Comparison of ENCODE assay signal across 8 cellular contexts in genomic region chr14:102526144-102526499, GRCh38. TPM values are rescaled to one million over a fixed set of nuclear protein-coding genes. Genes with fewer than 3 reads are reported as not detected.
DNase-seq lines count a peak whose midpoint lies in the region; ATAC-seq, FAIRE-seq and TF ChIP-seq lines count a peak whose summit lies in the region.
"Not testable (repeated sequence)": the region's sequence is repeated elsewhere in the genome, so short reads cannot be mapped to it uniquely, and the experiment has no call there.

No MANE protein-coding gene starts in this region.

- POLR2A ChIA-PET in OCI-LY7 (lab: Charles Lee) (interaction anchor here (0.7 kb wide), 1 partner anchor 72 kb away, joined by 3 read pairs; no protein-coding TSS in a partner anchor), GM12878 (lab: Charles Lee) (interaction anchor here (0.6 to 0.7 kb wide), 3 partner anchors 82 to 757 kb away, joined by 4 to 6 read pairs (median 5); no protein-coding TSS in a partner anchor)
- POLR2A ChIA-PET in naive thymus-derived CD8-positive, alpha-beta T cell (lab: Charles Lee) = not testable (repeated sequence)

- not testable (repeated sequence) for TF ChIP-seq EP300 in GM12878 (IDR thresholded peaks at IDR 0.05; ENCODE audit: borderline replicate concordance in 1 of 2, control insufficient read depth in 1 of 2, low read depth in 2 of 2, low read length in 2 of 2)

- not testable (repeated sequence) for ATAC-seq in GM12878; naive thymus-derived CD8-positive, alpha-beta T cell; stimulated activated effector memory CD8-positive, alpha-beta T cell treated with anti-CD3 and anti-CD28 coated beads, Interleukin-12 subunit alpha, Interleukin-12 subunit beta, amount 100 ng/mL, for 72 hours

- TF ChIP-seq CTCF in OCI-LY7 (conservative IDR thresholded peaks at IDR 0.05; ENCODE audit: low read length); GM12878 (IDR thresholded peaks at IDR 0.05 in 2 of 3, conservative IDR thresholded peaks at IDR 0.05 in 1 of 3; ENCODE audit: control insufficient read depth in 2 of 3, extremely low read depth in 1 of 3, insufficient read depth in 1 of 3, low read depth in 3 of 3, low read length in 3 of 3); fibroblast of lung (conservative IDR thresholded peaks at IDR 0.05 in 1 of 2, IDR thresholded peaks at IDR 0.05 in 1 of 2; ENCODE audit: low read depth in 1 of 2, low read length in 2 of 2): not testable (repeated sequence)

- not testable (repeated sequence) for DNase-seq in GM23248; OCI-LY7 (ENCODE audit: low spot score); activated CD4-positive, alpha-beta T cell treated with anti-CD3 and anti-CD28 coated beads, Interleukin-2, amount 10 ng/mL, durations not matched to agents 24 days and 14 days; GM12878 (ENCODE audit: low read depth, low spot score); fibroblast of lung (ENCODE audit: low read depth in 2 of 2); naive thymus-derived CD8-positive, alpha-beta T cell; stimulated activated effector memory CD8-positive, alpha-beta T cell treated with anti-CD3 and anti-CD28 coated beads, Interleukin-12 subunit alpha, Interleukin-12 subunit beta, amount 100 ng/mL, for 72 hours (ENCODE audit: low spot score in 2 of 2)

- H3K4me1 Mint-ChIP-seq in activated CD4-positive, alpha-beta T cell treated with anti-CD3 and anti-CD28 coated beads, Interleukin-2, amount 10 ng/mL, durations not matched to agents 24 days and 14 days = peaks cover 31% of the 10 kb centered on the region
- H3K4me1 Mint-ChIP-seq in naive thymus-derived CD8-positive, alpha-beta T cell = peaks cover 19 to 40% (median 33%) of the 10 kb centered on the region in 4 donors
- peaks cover 28% of the 10 kb centered on the region for H3K4me1 Mint-ChIP-seq in stimulated activated effector memory CD8-positive, alpha-beta T cell treated with anti-CD3 and anti-CD28 coated beads, Interleukin-12 subunit alpha, Interleukin-12 subunit beta, amount 100 ng/mL, for 72 hours

- not testable (repeated sequence) for H3K9ac ChIP-seq in GM23248; GM12878 (ENCODE audit: control insufficient read depth, insufficient read depth, low read length); fibroblast of lung (ENCODE audit: insufficient read depth, low read length)

- intact Hi-C loops in OCI-LY7 (cut with micrococcal nuclease; ENCODE audit: unreplicated experiment); activated CD4-positive, alpha-beta T cell treated with anti-CD3 and anti-CD28 coated beads, Interleukin-2, amount 10 ng/mL, durations not matched to agents 24 days and 14 days (cut with micrococcal nuclease): not testable (repeated sequence)
- intact Hi-C loops in GM12878 (cut with micrococcal nuclease; ENCODE audit: unreplicated experiment) = loop anchor here (10.0 kb wide), 2 partner anchors 249 to 389 kb away; partner anchors contain the start of gene TRAF3

- CTCF ChIA-PET in OCI-LY7 (lab: Charles Lee; ENCODE audit: unreplicated experiment) = not testable (repeated sequence)
- CTCF ChIA-PET in GM12878 (lab: Yijun Ruan, JAX) = interaction anchor here (2.0 to 2.5 kb wide), 2 partner anchors 69 to 160 kb away, joined by 8 to 23 read pairs; no protein-coding TSS in a partner anchor

- H3K9me3 ChIP-seq in GM23248 (ENCODE audit: low read depth); OCI-LY7 (ENCODE audit: low read length); GM12878 (replicated peaks; ENCODE audit: control insufficient read depth, insufficient read depth, low read length); fibroblast of lung (ENCODE audit: control insufficient read depth, insufficient read depth, low read depth, low read length): not testable (repeated sequence)

- in situ Hi-C loops in GM23248 (cut with MboI); GM12878 (cut with MboI): not testable (repeated sequence)

- BruUV-seq in OCI-LY7 (replicated peaks; lab: Mats Ljungman, UMichigan); GM12878 (replicated peaks; lab: Mats Ljungman, UMichigan): not testable (repeated sequence)

- H3K36me3 Mint-ChIP-seq in activated CD4-positive, alpha-beta T cell treated with anti-CD3 and anti-CD28 coated beads, Interleukin-2, amount 10 ng/mL, durations not matched to agents 24 days and 14 days (ENCODE audit: low read depth); naive thymus-derived CD8-positive, alpha-beta T cell; stimulated activated effector memory CD8-positive, alpha-beta T cell treated with anti-CD3 and anti-CD28 coated beads, Interleukin-12 subunit alpha, Interleukin-12 subunit beta, amount 100 ng/mL, for 72 hours: not testable (repeated sequence)

- FAIRE-seq in GM12878 (lab: Jason Lieb, UNC) = not testable (repeated sequence)

- not testable (repeated sequence) for H3K27me3 ChIP-seq in ACC112 (ENCODE audit: insufficient read depth, low read length); GM23248 (replicated peaks; ENCODE audit: insufficient read depth); GM12878 (replicated peaks in 1 of 2; ENCODE audit: control insufficient read depth in 2 of 2, insufficient read depth in 2 of 2, low read length in 1 of 2); fibroblast of lung (ENCODE audit: control insufficient read depth, insufficient read depth, low read length)

- not testable (repeated sequence) for TF ChIP-seq RAD21 in GM12878 (IDR thresholded peaks at IDR 0.05; ENCODE audit: insufficient read depth, low read depth, low read length)

- 88% methylated on average over 5 of the region's 5 CpGs for WGBS in GM23248 (ENCODE audit: low coverage in 1 of 2, low lambda C conversion rate in 2 of 2, missing lambda C conversion rate in 2 of 2), 2 experiments
- 79% methylated on average over 5 of the region's 5 CpGs for WGBS in GM12878 (ENCODE audit: insufficient coverage, insufficient replicate concordance, low lambda C conversion rate, missing lambda C conversion rate)

- H3K27ac ChIP-seq in ACC112 (ENCODE audit: low read depth, low read length) = peak overlapping the region; percentile 70; the same call in 1 of the 2 replicates
- H3K27ac ChIP-seq in GM23248; OCI-LY7 (ENCODE audit: low read depth, low read length, poor library complexity, severe bottlenecking); GM12878 (ENCODE audit: control insufficient read depth, insufficient read depth): not testable (repeated sequence)
- H3K27ac ChIP-seq in fibroblast of lung (ENCODE audit: insufficient read depth, low read length) = peak overlapping the region; percentile 16

- H3K27ac Mint-ChIP-seq in activated CD4-positive, alpha-beta T cell treated with anti-CD3 and anti-CD28 coated beads, Interleukin-2, amount 10 ng/mL, durations not matched to agents 24 days and 14 days = peak overlapping the region; percentile 93
- H3K27ac Mint-ChIP-seq in naive thymus-derived CD8-positive, alpha-beta T cell = peak overlapping the region in 8 of 10 donors; percentile 55 to 93 (median 87)
- H3K27ac Mint-ChIP-seq in stimulated activated effector memory CD8-positive, alpha-beta T cell treated with anti-CD3 and anti-CD28 coated beads, Interleukin-12 subunit alpha, Interleukin-12 subunit beta, amount 100 ng/mL, for 72 hours = peak overlapping the region; percentile 94

- SMC1A ChIA-PET in GM12878 (lab: Charles Lee; ENCODE audit: uncharacterized antibody, unreplicated experiment) = interaction anchor here (1.1 to 3.5 kb wide), 3 partner anchors 34 to 88 kb away, joined by 3 to 9 read pairs (median 5); no protein-coding TSS in a partner anchor

- not testable (repeated sequence) for H4K20me1 ChIP-seq in GM23248 (ENCODE audit: insufficient read depth); OCI-LY7 (ENCODE audit: insufficient read depth, low read length); GM12878 (ENCODE audit: control insufficient read depth, insufficient read depth); fibroblast of lung (ENCODE audit: control insufficient read depth, extremely low read depth, insufficient read depth, low read length)

- H3K79me2 ChIP-seq in ACC112 (ENCODE audit: control insufficient read depth, insufficient read depth, low read length, unreplicated experiment); GM23248 (ENCODE audit: insufficient read depth); OCI-LY7 (ENCODE audit: insufficient read depth, low read depth, low read length); GM12878 (ENCODE audit: control insufficient read depth, insufficient read depth, low read length); fibroblast of lung (ENCODE audit: control insufficient read depth, insufficient read depth, low read length): not testable (repeated sequence)

- peak overlapping the region; percentile 97 for H2AFZ ChIP-seq in ACC112 (ENCODE audit: low read length, unreplicated experiment)
- peak overlapping the region; percentile 84; the same call in 1 of the 2 replicates for H2AFZ ChIP-seq in GM23248
- H2AFZ ChIP-seq in OCI-LY7 (ENCODE audit: low read length) = peak overlapping the region; percentile 94
- not testable (repeated sequence) for H2AFZ ChIP-seq in GM12878 (ENCODE audit: control insufficient read depth, low read depth, low read length); fibroblast of lung (ENCODE audit: low read length)

- H3K27me3 Mint-ChIP-seq in activated CD4-positive, alpha-beta T cell treated with anti-CD3 and anti-CD28 coated beads, Interleukin-2, amount 10 ng/mL, durations not matched to agents 24 days and 14 days; naive thymus-derived CD8-positive, alpha-beta T cell: not testable (repeated sequence)

- H3K4me1 ChIP-seq in ACC112 (ENCODE audit: control insufficient read depth, insufficient read depth, low read length, unreplicated experiment) = peaks cover 18% of the 10 kb centered on the region
- not testable (repeated sequence) for H3K4me1 ChIP-seq in GM23248 (ENCODE audit: insufficient read depth); GM12878 (ENCODE audit: control insufficient read depth, insufficient read depth, low read length); fibroblast of lung (ENCODE audit: control insufficient read depth, extremely low read depth, insufficient read depth, low read length)
- peaks cover 27% of the 10 kb centered on the region for H3K4me1 ChIP-seq in OCI-LY7 (ENCODE audit: insufficient read depth, low read length, poor library complexity, severe bottlenecking)

- H3K9me3 Mint-ChIP-seq in activated CD4-positive, alpha-beta T cell treated with anti-CD3 and anti-CD28 coated beads, Interleukin-2, amount 10 ng/mL, durations not matched to agents 24 days and 14 days; naive thymus-derived CD8-positive, alpha-beta T cell; stimulated activated effector memory CD8-positive, alpha-beta T cell treated with anti-CD3 and anti-CD28 coated beads, Interleukin-12 subunit alpha, Interleukin-12 subunit beta, amount 100 ng/mL, for 72 hours: not testable (repeated sequence)

- H3K4me2 ChIP-seq in GM23248 (ENCODE audit: unreplicated experiment) = not testable (repeated sequence)
- peak overlapping the region; percentile 84 for H3K4me2 ChIP-seq in OCI-LY7 (ENCODE audit: low read length)
- peak overlapping the region; percentile 74; the same call in 1 of the 2 replicates for H3K4me2 ChIP-seq in GM12878 (ENCODE audit: control insufficient read depth, insufficient read depth)
- peak overlapping the region; percentile 99 for H3K4me2 ChIP-seq in fibroblast of lung (ENCODE audit: extremely low read depth, insufficient read depth, low read length)

- H3K4me3 ChIP-seq in ACC112 (ENCODE audit: low read depth, low read length) (peak overlapping the region; percentile 84; the same call in 1 of the 2 replicates), OCI-LY7 (ENCODE audit: low read depth, low read length, poor library complexity, severe bottlenecking) (peak overlapping the region; percentile 67)
- H3K4me3 ChIP-seq in GM23248; GM12878; fibroblast of lung (replicated peaks in 1 of 4; ENCODE audit: control extremely low read depth in 1 of 4, insufficient read depth in 1 of 4, low read depth in 3 of 4, low read length in 4 of 4): not testable (repeated sequence)

- H3F3A ChIP-seq in GM23248 (ENCODE audit: insufficient read depth) = not testable (repeated sequence)

- RAD21 ChIA-PET in GM12878 (lab: Charles Lee; ENCODE audit: unreplicated experiment) = not testable (repeated sequence)

- not testable (repeated sequence) for TF ChIP-seq POLR2A in GM12878 (IDR thresholded peaks at IDR 0.05; ENCODE audit: low read depth, low read length)

- H3K9me2 ChIP-seq in GM23248 (ENCODE audit: insufficient read depth); OCI-LY7 (ENCODE audit: insufficient read depth, low read length): not testable (repeated sequence)

- not testable (repeated sequence) for H3K36me3 ChIP-seq in ACC112 (ENCODE audit: insufficient read depth, low read length); GM23248 (ENCODE audit: low read depth); OCI-LY7 (ENCODE audit: insufficient read depth, low read length); GM12878 (ENCODE audit: control insufficient read depth in 2 of 2, insufficient read depth in 2 of 2, low read length in 1 of 2); fibroblast of lung (ENCODE audit: control insufficient read depth, insufficient read depth, low read length)

- peak overlapping the region; percentile 94 for H3K4me3 Mint-ChIP-seq in activated CD4-positive, alpha-beta T cell treated with anti-CD3 and anti-CD28 coated beads, Interleukin-2, amount 10 ng/mL, durations not matched to agents 24 days and 14 days
- peak overlapping the region in 8 of 10 donors; percentile 24 to 98 (median 86) for H3K4me3 Mint-ChIP-seq in naive thymus-derived CD8-positive, alpha-beta T cell
- peak overlapping the region; percentile 79 for H3K4me3 Mint-ChIP-seq in stimulated activated effector memory CD8-positive, alpha-beta T cell treated with anti-CD3 and anti-CD28 coated beads, Interleukin-12 subunit alpha, Interleukin-12 subunit beta, amount 100 ng/mL, for 72 hours

RNA-seq across cellular contexts. Expression of gene ANKRD9, which starts 16.5 kb away (rescaled TPM):
- total RNA-seq in GM23248 (2014; rRNA removed; shearing (Covaris generic)) = 14.9 and 22.8 TPM in 2 replicates
- 2.1 and 2.3 TPM in 2 replicates for polyA plus RNA-seq in GM23248 (2016; fragmentation: Nextera tagmentation; extraction: Ambion mirVana)
- 1.1 and 1.2 TPM in 2 replicates for total RNA-seq in OCI-LY7 (2014; rRNA removed; shearing (Covaris generic))
- total RNA-seq in OCI-LY7 (2022) = 1.5 and 1.9 TPM in 2 replicates
- 14.6 and 16.5 TPM in 2 replicates for total RNA-seq in activated CD4-positive, alpha-beta T cell treated with anti-CD3 and anti-CD28 coated beads, Interleukin-2, amount 10 ng/mL, durations not matched to agents 24 days and 14 days
- total RNA-seq in GM12878 (2013; cell fraction: nucleolus; rRNA removed) = 1.9 and 2.2 TPM in 2 replicates
- total RNA-seq in GM12878 (2014; rRNA removed) = 1.8 and 3.3 TPM in 2 replicates
- 0.54 and 0.78 TPM in 2 replicates for total RNA-seq in GM12878 (2014; rRNA removed; fragmentation: Illumina TruSeq; extraction: Trizol)
- total RNA-seq in GM12878 (2021) = 3.6 and 4.4 TPM in 2 replicates
- polyA plus RNA-seq in GM12878 (2011; ENCODE audit: low read depth) = 0.45 TPM
- polyA plus RNA-seq in GM12878 (2011; rRNA removed) = 0.33 and 0.43 TPM in 2 replicates
- 0.58 and 1.0 TPM in 2 replicates for polyA plus RNA-seq in GM12878 (2011; cell fraction: cytosol; rRNA removed)
- 2.4 and 2.8 TPM in 2 replicates for polyA plus RNA-seq in GM12878 (2011; cell fraction: nucleus; rRNA removed)
- polyA plus RNA-seq in GM12878 (2012) = 1.4 and 2.2 TPM in 2 replicates
- 0.30 and 0.43 TPM in 2 replicates for polyA plus RNA-seq in GM12878 (2014; fragmentation: Illumina TruSeq; extraction: Trizol)
- polyA plus RNA-seq in GM12878 (2014; fragmentation: Nextera tagmentation; extraction: Ambion mirVana) = under 1 TPM; 0.03 to 0.04 TPM
- 3.2 and 3.4 TPM in 2 replicates for polyA plus RNA-seq in GM12878 (2014; rRNA removed)
- polyA plus RNA-seq in GM12878 (2016; fragmentation: Nextera tagmentation; extraction: Ambion mirVana) = under 1 TPM; 0.44 to 0.74 TPM
- polyA minus RNA-seq in GM12878 (2011; rRNA and poly(A)+ RNA removed) = 0.26 and 0.29 TPM in 2 replicates
- 0.80 and 1.7 TPM in 2 replicates for polyA minus RNA-seq in GM12878 (2011; cell fraction: cytosol; rRNA and poly(A)+ RNA removed)
- 0.36 and 0.86 TPM in 2 replicates for polyA minus RNA-seq in GM12878 (2011; cell fraction: nucleus; rRNA and poly(A)+ RNA removed)
- total RNA-seq in fibroblast of lung = 13.6 and 22.0 TPM in 2 replicates
- 2.7 and 4.4 TPM in 2 replicates for polyA plus RNA-seq in fibroblast of lung
- polyA plus RNA-seq in fibroblast of lung (2012) = 7.1 and 14.8 TPM in 2 replicates
- polyA minus RNA-seq in fibroblast of lung (ENCODE audit: low replicate concordance) = 2.6 and 4.1 TPM in 2 replicates
- 1 to 10 TPM; 1.3 to 1.6 TPM for total RNA-seq in naive thymus-derived CD8-positive, alpha-beta T cell
- polyA plus RNA-seq in naive thymus-derived CD8-positive, alpha-beta T cell = under 1 TPM; 0.15 to 0.43 (median 0.28) TPM
